22 cellular contexts compared by ENCODE assay signal in the genomic region with DNA sequence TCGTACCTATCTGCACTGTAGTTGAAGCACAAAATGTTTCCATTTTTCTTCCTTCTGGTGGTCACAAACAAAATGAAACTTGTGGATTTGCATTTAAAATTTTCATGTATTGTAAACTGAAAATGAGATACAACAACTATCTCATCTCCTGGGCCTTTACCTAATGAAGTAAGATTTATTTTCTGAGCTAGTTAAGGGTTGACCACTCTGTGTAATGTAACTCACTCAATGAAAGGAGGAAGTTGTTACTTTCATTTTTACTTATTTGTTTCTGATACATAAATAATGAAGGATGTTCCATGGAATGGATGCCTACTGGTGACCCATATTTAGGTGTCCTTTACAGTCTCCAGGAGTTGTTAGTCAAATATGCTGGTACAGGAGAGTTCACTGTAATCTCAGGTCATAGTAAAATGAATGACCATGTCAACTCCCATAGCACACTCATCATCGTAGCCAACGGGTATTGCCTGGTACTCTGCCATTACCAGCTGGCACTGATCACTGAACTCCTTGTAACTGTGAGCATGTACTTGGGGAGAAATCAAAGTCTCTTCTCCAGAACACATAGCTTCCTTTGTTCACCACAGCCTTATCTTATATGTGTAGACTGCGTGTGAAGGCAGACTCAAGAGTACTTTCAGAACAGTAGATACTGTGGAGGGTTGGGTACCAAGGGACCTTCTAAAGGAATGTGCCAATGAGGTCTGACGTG.
DNase-seq lines count a peak whose midpoint lies in the region; ATAC-seq, FAIRE-seq and TF ChIP-seq lines count a peak whose summit lies in the region.
"Had no signal": no experiment of that assay in that cellular context is flagged by ENCODE, and none has a peak within 500 bp of the region (broad histone marks: within the 10 kb centered on the region; RNA-seq: fewer than 3 reads in every experiment).

No MANE protein-coding gene starts in this region.

- no TSS peak for BruUV-seq in GM12878 (replicated peaks; lab: Mats Ljungman, UMichigan)

- no peak overlapping the region for H3K4me2 ChIP-seq in GM12878 (ENCODE audit: control insufficient read depth, insufficient read depth)
- H3K4me2 ChIP-seq: GM23338 had no signal

- H3K27ac Mint-ChIP-seq in stimulated activated memory B cell treated with anti-CD40 and anti-IgM and Interleukin-4, amounts not matched to agents 10 μg/mL and 1 μg/mL and 100 μg/mL, for 72 hours = no peak overlapping the region
- H3K27ac Mint-ChIP-seq: brain; CD8-positive, alpha-beta T cell; GM23338; HFFc6; nephron progenitor cell; stimulated activated naive CD8-positive, alpha-beta T cell treated with anti-CD3 and anti-CD28 coated beads, Interleukin-15, amount 100 ng/mL, for 72 hours; WTC11 had no signal

- H3K4me3 Mint-ChIP-seq in stimulated activated memory B cell treated with anti-CD40 and anti-IgM and Interleukin-4, amounts not matched to agents 10 μg/mL and 1 μg/mL and 100 μg/mL, for 72 hours = no peak overlapping the region
- H3K4me3 Mint-ChIP-seq: brain; CD8-positive, alpha-beta T cell; GM23338; HFFc6; nephron progenitor cell; stimulated activated naive CD8-positive, alpha-beta T cell treated with anti-CD3 and anti-CD28 coated beads, Interleukin-15, amount 100 ng/mL, for 72 hours; WTC11 had no signal

- H3K36me3 Mint-ChIP-seq in stimulated activated memory B cell treated with anti-CD40 and anti-IgM and Interleukin-4, amounts not matched to agents 10 μg/mL and 1 μg/mL and 100 μg/mL, for 72 hours = no peaks in the 10 kb centered on the region
- H3K36me3 Mint-ChIP-seq: brain; CD8-positive, alpha-beta T cell; WTC11 had no signal

- H2AFZ ChIP-seq in GM12878 (ENCODE audit: control insufficient read depth, low read depth, low read length) = no peak overlapping the region
- H2AFZ ChIP-seq: GM23338 had no signal

- no peaks in the 10 kb centered on the region for H4K20me1 ChIP-seq in GM12878 (ENCODE audit: control insufficient read depth, insufficient read depth)

- peak; percentile 47 for ATAC-seq in HG02623 (IDR thresholded peaks at IDR 0.05; ENCODE audit: unreplicated experiment)
- peak; percentile 74 for ATAC-seq in GM12878
- peak; percentile 31 for ATAC-seq in stimulated activated memory B cell treated with anti-CD40 and anti-IgM and Interleukin-4, amounts not matched to agents 10 μg/mL and 1 μg/mL and 100 μg/mL, for 72 hours
- no peak for ATAC-seq in GM21825 (IDR thresholded peaks at IDR 0.05; ENCODE audit: unreplicated experiment)
- ATAC-seq: CD8-positive, alpha-beta T cell; GM23338; stimulated activated naive CD8-positive, alpha-beta T cell treated with anti-CD3 and anti-CD28 coated beads, Interleukin-15, amount 100 ng/mL, for 72 hours; WTC11 had no signal

- RAD21 ChIA-PET in GM12878 (lab: Charles Lee; ENCODE audit: unreplicated experiment) = no interaction called here

- CTCF ChIA-PET in GM12878 (lab: Yijun Ruan, JAX) = interaction anchor here (0.9 to 1.4 kb wide), 2 partner anchors 20 to 521 kb away, joined by 3 to 7 read pairs; no protein-coding TSS in a partner anchor

- POLR2A ChIA-PET in GM12878 (lab: Charles Lee) = no interaction called here

- no peaks in the 10 kb centered on the region for H3K36me3 ChIP-seq in GM12878 (ENCODE audit: control insufficient read depth in 2 of 2, insufficient read depth in 2 of 2, low read length in 1 of 2)

- SMC1A ChIA-PET in GM12878 (lab: Charles Lee; ENCODE audit: uncharacterized antibody, unreplicated experiment) = interaction anchor here (0.7 to 1.4 kb wide), 2 partner anchors 9 to 41 kb away, joined by 3 read pairs; no protein-coding TSS in a partner anchor

- no peak for TF ChIP-seq POLR2A in GM12878 (IDR thresholded peaks at IDR 0.05; ENCODE audit: low read depth, low read length)

- 40% methylated on average over 5 of the region's 5 CpGs for WGBS in GM12878 (ENCODE audit: insufficient coverage, insufficient replicate concordance, low lambda C conversion rate, missing lambda C conversion rate)

- H3K4me1 Mint-ChIP-seq in stimulated activated memory B cell treated with anti-CD40 and anti-IgM and Interleukin-4, amounts not matched to agents 10 μg/mL and 1 μg/mL and 100 μg/mL, for 72 hours = no peaks in the 10 kb centered on the region
- H3K4me1 Mint-ChIP-seq: nephron progenitor cell; stimulated activated naive CD8-positive, alpha-beta T cell treated with anti-CD3 and anti-CD28 coated beads, Interleukin-15, amount 100 ng/mL, for 72 hours had no signal

- no peak for TF ChIP-seq CTCF in GM12878 (IDR thresholded peaks at IDR 0.05 in 2 of 3, conservative IDR thresholded peaks at IDR 0.05 in 1 of 3; ENCODE audit: control insufficient read depth in 2 of 3, extremely low read depth in 1 of 3, insufficient read depth in 1 of 3, low read depth in 3 of 3, low read length in 3 of 3)

- no peaks in the 10 kb centered on the region for H3K9me3 ChIP-seq in GM12878 (replicated peaks; ENCODE audit: control insufficient read depth, insufficient read depth, low read length)

- no peak for FAIRE-seq in GM12878 (lab: Jason Lieb, UNC)
- FAIRE-seq: A204.1 had no signal

- peak; percentile 39 for DNase-seq in SHP77 treated with DMSO at 0.1 percent for 48 hours (lab: John Stamatoyannopoulos, UW)
- DNase-seq in SHP77 (lab: John Stamatoyannopoulos, UW) = no peak
- DNase-seq in GM12878 (ENCODE audit: low read depth, low spot score) = no peak
- no peak for DNase-seq in activated CD4-positive, CD25-positive, alpha-beta regulatory T cell treated with anti-CD3 and anti-CD28 coated beads, Interleukin-2, amount 50 U/mL, for 72 hours
- DNase-seq in activated CD4-positive, alpha-beta T cell treated with anti-CD3 and anti-CD28 coated beads, Interleukin-2, amount 50 U/mL, for 4 hours = no peak
- DNase-seq: activated naive CD4-positive, alpha-beta T cell treated with Interleukin-2 at 50 U/mL for 16 hours; CD8-positive, alpha-beta T cell; HFFc6; mammary epithelial cell; NCI-H1417 treated with DMSO at 0.1 percent for 48 hours; NCI-H2107; NCI-H446; nephron progenitor cell; stimulated activated naive CD8-positive, alpha-beta T cell treated with anti-CD3 and anti-CD28 coated beads, Interleukin-15, amount 100 ng/mL, for 72 hours had no signal

- no peak for TF ChIP-seq RAD21 in GM12878 (IDR thresholded peaks at IDR 0.05; ENCODE audit: insufficient read depth, low read depth, low read length)

- intact Hi-C loops in GM12878 (cut with micrococcal nuclease; ENCODE audit: unreplicated experiment) = no loop called here

- H3K9ac ChIP-seq in GM12878 (ENCODE audit: control insufficient read depth, insufficient read depth, low read length) = no peak overlapping the region

- H3K4me1 ChIP-seq in GM12878 (ENCODE audit: control insufficient read depth, insufficient read depth, low read length) = no peaks in the 10 kb centered on the region

- H3K9me3 Mint-ChIP-seq in stimulated activated memory B cell treated with anti-CD40 and anti-IgM and Interleukin-4, amounts not matched to agents 10 μg/mL and 1 μg/mL and 100 μg/mL, for 72 hours = peaks cover 3% of the 10 kb centered on the region
- H3K9me3 Mint-ChIP-seq: brain, GM23338, HFFc6, nephron progenitor cell, WTC11 had no signal

- H3K27ac ChIP-seq in GM12878 (ENCODE audit: control insufficient read depth, insufficient read depth) = no peak overlapping the region
- H3K27ac ChIP-seq: skin epidermis had no signal

- 0 out of 4 replicates have a peak, but pooled peaks of 1 of the 2 experiments have one; percentile 24 for TF ChIP-seq EP300 in GM12878 (IDR thresholded peaks at IDR 0.05; ENCODE audit: borderline replicate concordance in 1 of 2, control insufficient read depth in 1 of 2, low read depth in 2 of 2, low read length in 2 of 2)

- in situ Hi-C loops in GM12878 (cut with MboI) = no loop called here

- H3K4me3 ChIP-seq in GM12878 = no peak overlapping the region
- H3K4me3 ChIP-seq: GM23338, skin epidermis had no signal

- no peaks in the 10 kb centered on the region for H3K27me3 Mint-ChIP-seq in stimulated activated memory B cell treated with anti-CD40 and anti-IgM and Interleukin-4, amounts not matched to agents 10 μg/mL and 1 μg/mL and 100 μg/mL, for 72 hours
- H3K27me3 Mint-ChIP-seq: brain; stimulated activated naive CD8-positive, alpha-beta T cell treated with anti-CD3 and anti-CD28 coated beads, Interleukin-15, amount 100 ng/mL, for 72 hours had no signal

- no peaks in the 10 kb centered on the region for H3K27me3 ChIP-seq in GM12878 (replicated peaks in 1 of 2; ENCODE audit: control insufficient read depth in 2 of 2, insufficient read depth in 2 of 2, low read length in 1 of 2)

- H3K79me2 ChIP-seq in GM12878 (ENCODE audit: control insufficient read depth, insufficient read depth, low read length) = no peaks in the 10 kb centered on the region

TF ChIP-seq in GM12878, 131 proteins besides CTCF, POLR2A, EP300 and RAD21 (continues in another document):
- TF ChIP-seq SMAD1 (IDR thresholded peaks at IDR 0.05; ENCODE audit: low read depth, partially characterized antibody) (no peak), BACH1 (IDR thresholded peaks at IDR 0.05; ENCODE audit: borderline replicate concordance) (no peak), SMC3 (IDR thresholded peaks at IDR 0.05; ENCODE audit: borderline replicate concordance, low read length) (no peak), HDAC2 (IDR thresholded peaks at IDR 0.05) (no peak), MTA2 (IDR thresholded peaks at IDR 0.05; ENCODE audit: low read depth) (peak; percentile 67), IKZF1 (conservative IDR thresholded peaks at IDR 0.05) (peak; percentile 34; the same call in 1 of the 2 replicates)
- TF ChIP-seq, protein P1, sequence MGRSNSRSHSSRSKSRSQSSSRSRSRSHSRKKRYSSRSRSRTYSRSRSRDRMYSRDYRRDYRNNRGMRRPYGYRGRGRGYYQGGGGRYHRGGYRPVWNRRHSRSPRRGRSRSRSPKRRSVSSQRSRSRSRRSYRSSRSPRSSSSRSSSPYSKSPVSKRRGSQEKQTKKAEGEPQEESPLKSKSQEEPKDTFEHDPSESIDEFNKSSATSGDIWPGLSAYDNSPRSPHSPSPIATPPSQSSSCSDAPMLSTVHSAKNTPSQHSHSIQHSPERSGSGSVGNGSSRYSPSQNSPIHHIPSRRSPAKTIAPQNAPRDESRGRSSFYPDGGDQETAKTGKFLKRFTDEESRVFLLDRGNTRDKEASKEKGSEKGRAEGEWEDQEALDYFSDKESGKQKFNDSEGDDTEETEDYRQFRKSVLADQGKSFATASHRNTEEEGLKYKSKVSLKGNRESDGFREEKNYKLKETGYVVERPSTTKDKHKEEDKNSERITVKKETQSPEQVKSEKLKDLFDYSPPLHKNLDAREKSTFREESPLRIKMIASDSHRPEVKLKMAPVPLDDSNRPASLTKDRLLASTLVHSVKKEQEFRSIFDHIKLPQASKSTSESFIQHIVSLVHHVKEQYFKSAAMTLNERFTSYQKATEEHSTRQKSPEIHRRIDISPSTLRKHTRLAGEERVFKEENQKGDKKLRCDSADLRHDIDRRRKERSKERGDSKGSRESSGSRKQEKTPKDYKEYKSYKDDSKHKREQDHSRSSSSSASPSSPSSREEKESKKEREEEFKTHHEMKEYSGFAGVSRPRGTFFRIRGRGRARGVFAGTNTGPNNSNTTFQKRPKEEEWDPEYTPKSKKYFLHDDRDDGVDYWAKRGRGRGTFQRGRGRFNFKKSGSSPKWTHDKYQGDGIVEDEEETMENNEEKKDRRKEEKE (IDR thresholded peaks at IDR 0.05) = no peak
